In the genomic region with DNA sequence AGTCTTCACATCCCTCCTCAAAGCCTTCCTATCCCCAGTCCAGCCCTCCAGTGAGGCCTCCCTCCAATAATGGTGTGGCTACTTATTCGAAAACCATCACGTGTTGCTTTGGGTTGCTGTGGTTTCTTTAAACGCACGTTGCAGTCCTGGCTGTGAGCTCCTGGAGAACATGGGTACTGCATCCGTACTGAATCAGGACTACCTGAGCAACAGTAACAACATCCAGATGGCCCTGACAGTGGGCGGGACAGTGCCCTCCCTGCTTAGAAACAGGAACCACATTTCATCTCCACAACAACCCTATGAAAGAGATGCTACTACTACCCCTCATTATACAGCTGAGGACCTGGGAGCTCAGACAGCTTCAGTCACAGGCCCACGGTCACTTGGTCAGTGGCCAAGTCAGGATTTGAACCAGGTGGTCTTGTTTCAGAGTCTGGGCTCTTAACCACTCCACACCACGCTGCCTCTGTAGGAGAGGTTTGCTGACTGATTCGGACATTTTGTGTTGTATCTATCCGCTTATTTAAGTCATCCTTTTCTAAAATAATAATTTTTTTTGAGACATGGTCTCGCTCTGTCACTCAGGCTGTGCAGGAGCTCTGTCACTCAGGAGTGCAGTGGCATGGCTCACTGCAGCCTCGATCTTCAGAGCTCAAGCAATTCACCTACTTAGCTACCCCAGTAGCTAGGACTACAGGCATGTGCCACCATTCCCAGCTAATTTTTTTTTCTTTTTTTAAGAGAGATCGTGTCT, we compare ENCODE assay signal across 22 cellular contexts.
DNase-seq lines count a peak whose midpoint lies in the region; ATAC-seq and TF ChIP-seq lines count a peak whose summit lies in the region.
"Had no signal": no experiment of that assay in that cellular context is flagged by ENCODE, and none has a peak within 500 bp of the region (broad histone marks: within the 10 kb centered on the region; RNA-seq: fewer than 3 reads in every experiment).

No MANE protein-coding gene starts in this region.

- TF ChIP-seq POLR2A in spleen (IDR thresholded peaks at IDR 0.05): no peak

- intact Hi-C loops in Right ventricle myocardium superior (cut with DNase I): no loop called here
- intact Hi-C loops in spleen (cut with DNase I; ENCODE audit: low total_unique reads): no loop called here

- H3K36me3 Mint-ChIP-seq in endodermal cell (ENCODE audit: low read depth): no peaks in the 10 kb centered on the region
- H3K36me3 Mint-ChIP-seq: activated naive CD8-positive, alpha-beta T cell treated with anti-CD3 and anti-CD28 coated beads for 36 hours; brain had no signal

- peaks cover 0 to 34% of the 10 kb centered on the region in 2 donors for H3K4me1 ChIP-seq in right atrium auricular region
- H3K4me1 ChIP-seq in endodermal cell (ENCODE audit: control insufficient read depth, insufficient read depth, low read length): no peaks in the 10 kb centered on the region
- H3K4me1 ChIP-seq in spleen: peaks cover 0 to 39% (median 11%) of the 10 kb centered on the region in 6 donors
- H3K4me1 ChIP-seq: vagina had no signal

- H3K27me3 ChIP-seq in right atrium auricular region (no peaks in the 10 kb centered on the region), endodermal cell (ENCODE audit: control insufficient read depth, insufficient read depth, low read length, poor library complexity, severe bottlenecking) (no peaks in the 10 kb centered on the region), spleen (replicated peaks in 1 of 7) (no peaks in the 10 kb centered on the region)
- H3K27me3 ChIP-seq: vagina had no signal

- WGBS in endodermal cell (ENCODE audit: insufficient coverage in 1 of 2, insufficient read length in 1 of 2), 2 experiments: 92 to 95% methylated on average over 12 to 13 of the region's 13 CpGs
- 91 to 97% (median 92%) methylated on average over 13 of the region's 13 CpGs for WGBS in spleen, 5 donors

- no peaks in the 10 kb centered on the region for H3K9me3 ChIP-seq in right atrium auricular region
- H3K9me3 ChIP-seq in endodermal cell (ENCODE audit: control insufficient read depth, low read length): no peaks in the 10 kb centered on the region
- no peaks in the 10 kb centered on the region for H3K9me3 ChIP-seq in spleen
- H3K9me3 ChIP-seq: vagina had no signal

- peaks cover 2% of the 10 kb centered on the region for H3K27me3 Mint-ChIP-seq in endodermal cell (ENCODE audit: insufficient read depth)
- H3K27me3 Mint-ChIP-seq: activated naive CD8-positive, alpha-beta T cell treated with anti-CD3 and anti-CD28 coated beads for 36 hours; brain had no signal

- H3K4me1 Mint-ChIP-seq in endodermal cell: peaks cover 7% of the 10 kb centered on the region

- no peak for TF ChIP-seq CTCF in right atrium auricular region (IDR thresholded peaks at IDR 0.05)
- peak; percentile 14 for TF ChIP-seq CTCF in endodermal cell (conservative IDR thresholded peaks at IDR 0.05)
- TF ChIP-seq CTCF in spleen (IDR thresholded peaks at IDR 0.05 in 8 of 11, conservative IDR thresholded peaks at IDR 0.05 in 3 of 11): no peak

- H3K27ac ChIP-seq in right atrium auricular region (peak overlapping the region; percentile 81 to 85), endodermal cell (ENCODE audit: low read depth, low read length) (no peak overlapping the region), temporal lobe (ENCODE audit: low read depth, low read length) (peak overlapping the region; percentile 5), spleen (no peak overlapping the region)
- H3K27ac ChIP-seq: skin epidermis, vagina had no signal

- H3K4me3 Mint-ChIP-seq in endodermal cell: no peak overlapping the region
- H3K4me3 Mint-ChIP-seq: activated CD8-positive, alpha-beta T cell treated with anti-CD3 and anti-CD28 coated beads, Interleukin-2, amount 10 ng/mL, durations not matched to agents 7 days and 5 days; activated naive CD8-positive, alpha-beta T cell treated with anti-CD3 and anti-CD28 coated beads for 36 hours; activated T-cell treated with anti-CD3 and anti-CD28 coated beads, Interleukin-2, amount 50 U/mL, for 72 hours; brain; CD8-positive, alpha-beta memory T cell had no signal

- DNase-seq in right atrium auricular region (ENCODE audit: low spot score): no peak
- DNase-seq in Right ventricle myocardium superior: no peak
- DNase-seq in NCI-H524 treated with DMSO at 0.1 percent for 48 hours (lab: John Stamatoyannopoulos, UW): peak; percentile 47
- peak; percentile 56 for DNase-seq in endodermal cell
- DNase-seq in spleen: no peak
- DNase-seq in inferior parietal cortex (ENCODE audit: extremely low spot score): no peak
- DNase-seq: activated CD4-positive, CD25-positive, alpha-beta regulatory T cell; activated CD8-positive, alpha-beta T cell treated with anti-CD3 and anti-CD28 coated beads, Interleukin-2, amount 10 ng/mL, durations not matched to agents 7 days and 5 days; activated naive CD8-positive, alpha-beta T cell treated with anti-CD3 and anti-CD28 coated beads for 36 hours; activated T-cell treated with anti-CD3 and anti-CD28 coated beads, Interleukin-2, amount 50 U/mL, for 72 hours; CD8-positive, alpha-beta memory T cell; NCI-H1417; NCI-H446; SHP77 treated with DMSO at 0.1 percent for 48 hours; stimulated activated CD4-positive, alpha-beta T cell treated with anti-CD3 and anti-CD28 coated beads, Interleukin-4, amount 100 ng/mL, for 24 hours; T-helper 2 cell had no signal

- H3K4me3 ChIP-seq in right atrium auricular region (no peak overlapping the region), endodermal cell (ENCODE audit: low read length) (no peak overlapping the region), spleen (no peak overlapping the region)
- H3K4me3 ChIP-seq: lung, skin epidermis, vagina had no signal

- ATAC-seq in Right ventricle myocardium superior (ENCODE audit: poor library complexity): no peak
- no peak for ATAC-seq in HG03280 (IDR thresholded peaks at IDR 0.05; ENCODE audit: unreplicated experiment)
- ATAC-seq: activated CD8-positive, alpha-beta T cell treated with anti-CD3 and anti-CD28 coated beads, Interleukin-2, amount 10 ng/mL, durations not matched to agents 7 days and 5 days; activated T-cell treated with anti-CD3 and anti-CD28 coated beads, Interleukin-2, amount 50 U/mL, for 72 hours had no signal

- H3K27ac Mint-ChIP-seq in endodermal cell: no peak overlapping the region
- H3K27ac Mint-ChIP-seq: activated CD8-positive, alpha-beta T cell treated with anti-CD3 and anti-CD28 coated beads, Interleukin-2, amount 10 ng/mL, durations not matched to agents 7 days and 5 days; activated naive CD8-positive, alpha-beta T cell treated with anti-CD3 and anti-CD28 coated beads for 36 hours; activated T-cell treated with anti-CD3 and anti-CD28 coated beads, Interleukin-2, amount 50 U/mL, for 72 hours had no signal

- H3K36me3 ChIP-seq in right atrium auricular region (no peaks in the 10 kb centered on the region), endodermal cell (ENCODE audit: control insufficient read depth, insufficient read depth, low read length) (no peaks in the 10 kb centered on the region), spleen (no peaks in the 10 kb centered on the region)
- H3K36me3 ChIP-seq: vagina had no signal

- no peaks in the 10 kb centered on the region for H3K9me3 Mint-ChIP-seq in endodermal cell
- H3K9me3 Mint-ChIP-seq: activated naive CD8-positive, alpha-beta T cell treated with anti-CD3 and anti-CD28 coated beads for 36 hours; activated T-cell treated with anti-CD3 and anti-CD28 coated beads, Interleukin-2, amount 50 U/mL, for 72 hours; brain; CD8-positive, alpha-beta memory T cell had no signal

- no peak overlapping the region for H3K9ac ChIP-seq in endodermal cell (ENCODE audit: extremely low read depth, low read length, poor library complexity, severe bottlenecking)

Comparison
In these comparisons a context has a peak if more than half of its experiments do, and no peak if none do; other contexts are left out.
1. DNase-seq: peak in NCI-H524 treated with DMSO at 0.1 percent for 48 hours (single experiment) and endodermal cell (single experiment); none in right atrium auricular region (single experiment), Right ventricle myocardium superior (single experiment), spleen (single experiment) and inferior parietal cortex (single experiment).
2. H3K27ac ChIP-seq: peak in right atrium auricular region (2 of 2) and temporal lobe (single experiment); none in endodermal cell (single experiment) and spleen (0 of 8).